1 cellular context compared by ENCODE assay signal in the genomic region with DNA sequence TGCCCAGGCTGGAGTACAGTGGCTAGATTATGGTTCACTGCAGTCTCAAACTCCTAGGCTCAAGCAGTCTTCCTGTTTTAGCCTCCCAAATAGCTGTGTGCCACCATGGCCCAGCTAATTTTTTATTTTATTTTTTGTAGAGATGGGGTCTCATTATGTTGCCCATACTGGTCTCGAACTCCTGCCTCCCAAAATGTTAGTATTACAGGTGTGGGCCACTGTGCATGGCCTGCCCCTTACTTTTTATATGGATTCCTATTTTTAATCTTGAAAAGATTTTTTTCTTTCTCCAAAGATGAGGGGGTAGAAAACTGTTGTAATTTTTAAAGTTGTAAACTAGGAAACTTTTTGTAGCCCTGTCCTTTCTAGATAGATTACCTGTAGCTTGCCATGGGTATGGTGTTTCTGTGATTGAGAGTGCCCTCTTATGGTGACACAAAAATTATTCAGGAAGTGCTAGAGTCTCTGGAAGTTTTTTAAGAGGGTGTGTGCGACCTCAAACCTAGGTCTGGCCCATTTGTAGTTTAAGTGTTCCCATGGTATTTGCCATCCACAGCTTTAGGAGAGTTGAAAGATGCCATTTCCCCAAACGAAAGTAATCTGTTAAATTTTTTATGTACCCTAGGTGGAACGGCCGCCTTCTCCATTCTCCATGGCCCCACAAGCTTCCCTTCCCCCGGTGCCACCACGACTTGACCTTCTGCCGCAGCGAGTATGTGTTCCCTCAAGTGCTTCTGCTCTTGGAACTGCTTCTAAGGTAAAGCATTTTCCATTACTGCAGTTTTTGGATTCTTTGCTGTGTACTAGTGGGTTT.
TF ChIP-seq lines count a peak whose summit lies in the region.

No MANE protein-coding gene starts in this region.

TF ChIP-seq in GM23338, 12 proteins besides CTCF, POLR2A, EP300 and RAD21 (continued from another document):
- TF ChIP-seq, protein P1, sequence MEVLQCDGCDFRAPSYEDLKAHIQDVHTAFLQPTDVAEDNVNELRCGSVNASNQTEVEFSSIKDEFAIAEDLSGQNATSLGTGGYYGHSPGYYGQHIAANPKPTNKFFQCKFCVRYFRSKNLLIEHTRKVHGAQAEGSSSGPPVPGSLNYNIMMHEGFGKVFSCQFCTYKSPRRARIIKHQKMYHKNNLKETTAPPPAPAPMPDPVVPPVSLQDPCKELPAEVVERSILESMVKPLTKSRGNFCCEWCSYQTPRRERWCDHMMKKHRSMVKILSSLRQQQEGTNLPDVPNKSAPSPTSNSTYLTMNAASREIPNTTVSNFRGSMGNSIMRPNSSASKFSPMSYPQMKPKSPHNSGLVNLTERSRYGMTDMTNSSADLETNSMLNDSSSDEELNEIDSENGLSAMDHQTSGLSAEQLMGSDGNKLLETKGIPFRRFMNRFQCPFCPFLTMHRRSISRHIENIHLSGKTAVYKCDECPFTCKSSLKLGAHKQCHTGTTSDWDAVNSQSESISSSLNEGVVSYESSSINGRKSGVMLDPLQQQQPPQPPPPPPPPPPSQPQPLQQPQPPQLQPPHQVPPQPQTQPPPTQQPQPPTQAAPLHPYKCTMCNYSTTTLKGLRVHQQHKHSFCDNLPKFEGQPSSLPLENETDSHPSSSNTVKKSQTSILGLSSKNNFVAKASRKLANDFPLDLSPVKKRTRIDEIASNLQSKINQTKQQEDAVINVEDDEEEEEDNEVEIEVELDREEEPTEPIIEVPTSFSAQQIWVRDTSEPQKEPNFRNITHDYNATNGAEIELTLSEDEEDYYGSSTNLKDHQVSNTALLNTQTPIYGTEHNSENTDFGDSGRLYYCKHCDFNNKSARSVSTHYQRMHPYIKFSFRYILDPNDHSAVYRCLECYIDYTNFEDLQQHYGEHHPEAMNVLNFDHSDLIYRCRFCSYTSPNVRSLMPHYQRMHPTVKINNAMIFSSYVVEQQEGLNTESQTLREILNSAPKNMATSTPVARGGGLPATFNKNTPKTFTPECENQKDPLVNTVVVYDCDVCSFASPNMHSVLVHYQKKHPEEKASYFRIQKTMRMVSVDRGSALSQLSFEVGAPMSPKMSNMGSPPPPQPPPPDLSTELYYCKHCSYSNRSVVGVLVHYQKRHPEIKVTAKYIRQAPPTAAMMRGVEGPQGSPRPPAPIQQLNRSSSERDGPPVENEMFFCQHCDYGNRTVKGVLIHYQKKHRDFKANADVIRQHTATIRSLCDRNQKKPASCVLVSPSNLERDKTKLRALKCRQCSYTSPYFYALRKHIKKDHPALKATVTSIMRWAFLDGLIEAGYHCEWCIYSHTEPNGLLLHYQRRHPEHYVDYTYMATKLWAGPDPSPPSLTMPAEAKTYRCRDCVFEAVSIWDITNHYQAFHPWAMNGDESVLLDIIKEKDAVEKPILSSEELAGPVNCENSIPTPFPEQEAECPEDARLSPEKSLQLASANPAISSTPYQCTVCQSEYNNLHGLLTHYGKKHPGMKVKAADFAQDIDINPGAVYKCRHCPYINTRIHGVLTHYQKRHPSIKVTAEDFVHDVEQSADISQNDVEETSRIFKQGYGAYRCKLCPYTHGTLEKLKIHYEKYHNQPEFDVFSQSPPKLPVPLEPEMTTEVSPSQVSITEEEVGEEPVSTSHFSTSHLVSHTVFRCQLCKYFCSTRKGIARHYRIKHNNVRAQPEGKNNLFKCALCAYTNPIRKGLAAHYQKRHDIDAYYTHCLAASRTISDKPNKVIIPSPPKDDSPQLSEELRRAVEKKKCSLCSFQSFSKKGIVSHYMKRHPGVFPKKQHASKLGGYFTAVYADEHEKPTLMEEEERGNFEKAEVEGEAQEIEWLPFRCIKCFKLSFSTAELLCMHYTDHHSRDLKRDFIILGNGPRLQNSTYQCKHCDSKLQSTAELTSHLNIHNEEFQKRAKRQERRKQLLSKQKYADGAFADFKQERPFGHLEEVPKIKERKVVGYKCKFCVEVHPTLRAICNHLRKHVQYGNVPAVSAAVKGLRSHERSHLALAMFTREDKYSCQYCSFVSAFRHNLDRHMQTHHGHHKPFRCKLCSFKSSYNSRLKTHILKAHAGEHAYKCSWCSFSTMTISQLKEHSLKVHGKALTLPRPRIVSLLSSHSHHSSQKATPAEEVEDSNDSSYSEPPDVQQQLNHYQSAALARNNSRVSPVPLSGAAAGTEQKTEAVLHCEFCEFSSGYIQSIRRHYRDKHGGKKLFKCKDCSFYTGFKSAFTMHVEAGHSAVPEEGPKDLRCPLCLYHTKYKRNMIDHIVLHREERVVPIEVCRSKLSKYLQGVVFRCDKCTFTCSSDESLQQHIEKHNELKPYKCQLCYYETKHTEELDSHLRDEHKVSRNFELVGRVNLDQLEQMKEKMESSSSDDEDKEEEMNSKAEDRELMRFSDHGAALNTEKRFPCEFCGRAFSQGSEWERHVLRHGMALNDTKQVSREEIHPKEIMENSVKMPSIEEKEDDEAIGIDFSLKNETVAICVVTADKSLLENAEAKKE (CRISPR knock-in tag; IDR thresholded peaks at IDR 0.05), result no peak
- TF ChIP-seq EZH2phosphoT487 (IDR thresholded peaks at IDR 0.05; ENCODE audit: unreplicated experiment), result no peak
- no peak for TF ChIP-seq CREB1 (CRISPR knock-in tag; IDR thresholded peaks at IDR 0.05; ENCODE audit: low read depth)
- TF ChIP-seq, protein P2, sequence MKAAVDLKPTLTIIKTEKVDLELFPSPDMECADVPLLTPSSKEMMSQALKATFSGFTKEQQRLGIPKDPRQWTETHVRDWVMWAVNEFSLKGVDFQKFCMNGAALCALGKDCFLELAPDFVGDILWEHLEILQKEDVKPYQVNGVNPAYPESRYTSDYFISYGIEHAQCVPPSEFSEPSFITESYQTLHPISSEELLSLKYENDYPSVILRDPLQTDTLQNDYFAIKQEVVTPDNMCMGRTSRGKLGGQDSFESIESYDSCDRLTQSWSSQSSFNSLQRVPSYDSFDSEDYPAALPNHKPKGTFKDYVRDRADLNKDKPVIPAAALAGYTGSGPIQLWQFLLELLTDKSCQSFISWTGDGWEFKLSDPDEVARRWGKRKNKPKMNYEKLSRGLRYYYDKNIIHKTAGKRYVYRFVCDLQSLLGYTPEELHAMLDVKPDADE (IDR thresholded peaks at IDR 0.05), result no peak
- TF ChIP-seq NANOG (IDR thresholded peaks at IDR 0.05; ENCODE audit: borderline replicate concordance), result no peak
- no peak for TF ChIP-seq ZNF114 (CRISPR knock-in tag; IDR thresholded peaks at IDR 0.05)
- TF ChIP-seq POLR2AphosphoS5 (IDR thresholded peaks at IDR 0.05; ENCODE audit: low read depth), result no peak
- no peak for TF ChIP-seq STAT1 (IDR thresholded peaks at IDR 0.05; ENCODE audit: unreplicated experiment)
